2 cellular contexts compared by ENCODE assay signal in the genomic region with DNA sequence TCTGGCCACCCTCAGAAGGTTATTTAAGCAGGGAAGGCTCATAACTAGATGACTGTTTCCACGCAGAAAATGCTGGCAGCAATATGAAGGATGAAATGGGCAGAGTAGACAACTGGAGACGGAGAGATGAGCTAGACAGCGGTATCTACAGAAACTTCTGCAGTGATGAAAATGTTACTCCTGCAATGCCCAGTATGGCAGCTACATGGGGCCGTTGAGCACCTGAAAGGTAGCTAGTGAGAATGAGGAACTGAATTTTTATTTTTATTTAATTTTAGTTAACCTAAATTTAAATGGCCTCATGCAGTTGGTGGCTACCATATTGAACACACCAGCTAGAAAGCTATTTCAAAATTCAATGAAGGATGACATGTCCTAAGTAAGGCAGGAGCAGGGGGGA.
TF ChIP-seq lines count a peak whose summit lies in the region.

No MANE protein-coding gene starts in this region.

TF ChIP-seq in liver, 16 proteins besides CTCF, POLR2A, EP300 and RAD21:
- TF ChIP-seq JUND (IDR thresholded peaks at IDR 0.05) (no peak), GABPA (IDR thresholded peaks at IDR 0.05 in 1 of 2, conservative IDR thresholded peaks at IDR 0.05 in 1 of 2) (no peak), YY1 (IDR thresholded peaks at IDR 0.05) (no peak), FOXA2 (IDR thresholded peaks at IDR 0.05) (no peak), HNF4G (IDR thresholded peaks at IDR 0.05) (no peak), RXRA (IDR thresholded peaks at IDR 0.05) (no peak), HNF4A (conservative IDR thresholded peaks at IDR 0.05) (no peak), MAX (IDR thresholded peaks at IDR 0.05) (no peak), ATF3 (IDR thresholded peaks at IDR 0.05) (no peak)
TF ChIP-seq in liver: peak in this region for 0.

TF ChIP-seq in HepG2, 621 proteins besides CTCF, POLR2A, EP300 and RAD21:
- TF ChIP-seq PRPF4 (IDR thresholded peaks at IDR 0.05; ENCODE audit: low read depth, low read length, poor library complexity, severe bottlenecking): no peak
- no peak for TF ChIP-seq ZNF160 (CRISPR knock-in tag; IDR thresholded peaks at IDR 0.05)
- TF ChIP-seq, protein P1, sequence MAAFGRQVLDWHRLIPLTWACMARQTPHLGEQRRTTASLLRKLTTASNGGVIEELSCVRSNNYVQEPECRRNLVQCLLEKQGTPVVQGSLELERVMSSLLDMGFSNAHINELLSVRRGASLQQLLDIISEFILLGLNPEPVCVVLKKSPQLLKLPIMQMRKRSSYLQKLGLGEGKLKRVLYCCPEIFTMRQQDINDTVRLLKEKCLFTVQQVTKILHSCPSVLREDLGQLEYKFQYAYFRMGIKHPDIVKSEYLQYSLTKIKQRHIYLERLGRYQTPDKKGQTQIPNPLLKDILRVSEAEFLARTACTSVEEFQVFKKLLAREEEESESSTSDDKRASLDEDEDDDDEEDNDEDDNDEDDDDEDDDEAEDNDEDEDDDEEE (CRISPR knock-in tag; IDR thresholded peaks at IDR 0.05): no peak
- TF ChIP-seq, protein P2, sequence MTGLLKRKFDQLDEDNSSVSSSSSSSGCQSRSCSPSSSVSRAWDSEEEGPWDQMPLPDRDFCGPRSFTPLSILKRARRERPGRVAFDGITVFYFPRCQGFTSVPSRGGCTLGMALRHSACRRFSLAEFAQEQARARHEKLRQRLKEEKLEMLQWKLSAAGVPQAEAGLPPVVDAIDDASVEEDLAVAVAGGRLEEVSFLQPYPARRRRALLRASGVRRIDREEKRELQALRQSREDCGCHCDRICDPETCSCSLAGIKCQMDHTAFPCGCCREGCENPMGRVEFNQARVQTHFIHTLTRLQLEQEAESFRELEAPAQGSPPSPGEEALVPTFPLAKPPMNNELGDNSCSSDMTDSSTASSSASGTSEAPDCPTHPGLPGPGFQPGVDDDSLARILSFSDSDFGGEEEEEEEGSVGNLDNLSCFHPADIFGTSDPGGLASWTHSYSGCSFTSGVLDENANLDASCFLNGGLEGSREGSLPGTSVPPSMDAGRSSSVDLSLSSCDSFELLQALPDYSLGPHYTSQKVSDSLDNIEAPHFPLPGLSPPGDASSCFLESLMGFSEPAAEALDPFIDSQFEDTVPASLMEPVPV (CRISPR knock-in tag; IDR thresholded peaks at IDR 0.05): no peak
- no peak for TF ChIP-seq MZF1 (CRISPR knock-in tag; IDR thresholded peaks at IDR 0.05; ENCODE audit: borderline replicate concordance)
- no peak for TF ChIP-seq ZBTB38 (CRISPR knock-in tag; IDR thresholded peaks at IDR 0.05)
- no peak for TF ChIP-seq CAMTA2 (CRISPR knock-in tag; IDR thresholded peaks at IDR 0.05; ENCODE audit: borderline replicate concordance)
- TF ChIP-seq ZNF253 (CRISPR knock-in tag; IDR thresholded peaks at IDR 0.05; ENCODE audit: borderline replicate concordance): no peak
- no peak for TF ChIP-seq ZNF724P (CRISPR knock-in tag; IDR thresholded peaks at IDR 0.05; ENCODE audit: borderline replicate concordance)
- no peak for TF ChIP-seq MAX (IDR thresholded peaks at IDR 0.05)
- TF ChIP-seq PTBP1 (IDR thresholded peaks at IDR 0.05; ENCODE audit: low read depth, low read length, poor library complexity, severe bottlenecking): no peak
- no peak for TF ChIP-seq PHB2 (IDR thresholded peaks at IDR 0.05; ENCODE audit: partially characterized antibody)
- no peak for TF ChIP-seq SMAD9 (CRISPR knock-in tag; IDR thresholded peaks at IDR 0.05)
- TF ChIP-seq TEF (CRISPR knock-in tag; IDR thresholded peaks at IDR 0.05): no peak
- TF ChIP-seq, protein P3, sequence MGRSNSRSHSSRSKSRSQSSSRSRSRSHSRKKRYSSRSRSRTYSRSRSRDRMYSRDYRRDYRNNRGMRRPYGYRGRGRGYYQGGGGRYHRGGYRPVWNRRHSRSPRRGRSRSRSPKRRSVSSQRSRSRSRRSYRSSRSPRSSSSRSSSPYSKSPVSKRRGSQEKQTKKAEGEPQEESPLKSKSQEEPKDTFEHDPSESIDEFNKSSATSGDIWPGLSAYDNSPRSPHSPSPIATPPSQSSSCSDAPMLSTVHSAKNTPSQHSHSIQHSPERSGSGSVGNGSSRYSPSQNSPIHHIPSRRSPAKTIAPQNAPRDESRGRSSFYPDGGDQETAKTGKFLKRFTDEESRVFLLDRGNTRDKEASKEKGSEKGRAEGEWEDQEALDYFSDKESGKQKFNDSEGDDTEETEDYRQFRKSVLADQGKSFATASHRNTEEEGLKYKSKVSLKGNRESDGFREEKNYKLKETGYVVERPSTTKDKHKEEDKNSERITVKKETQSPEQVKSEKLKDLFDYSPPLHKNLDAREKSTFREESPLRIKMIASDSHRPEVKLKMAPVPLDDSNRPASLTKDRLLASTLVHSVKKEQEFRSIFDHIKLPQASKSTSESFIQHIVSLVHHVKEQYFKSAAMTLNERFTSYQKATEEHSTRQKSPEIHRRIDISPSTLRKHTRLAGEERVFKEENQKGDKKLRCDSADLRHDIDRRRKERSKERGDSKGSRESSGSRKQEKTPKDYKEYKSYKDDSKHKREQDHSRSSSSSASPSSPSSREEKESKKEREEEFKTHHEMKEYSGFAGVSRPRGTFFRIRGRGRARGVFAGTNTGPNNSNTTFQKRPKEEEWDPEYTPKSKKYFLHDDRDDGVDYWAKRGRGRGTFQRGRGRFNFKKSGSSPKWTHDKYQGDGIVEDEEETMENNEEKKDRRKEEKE (IDR thresholded peaks at IDR 0.05): no peak
- no peak for TF ChIP-seq FOSL1 (CRISPR knock-in tag; IDR thresholded peaks at IDR 0.05; ENCODE audit: borderline replicate concordance)
- TF ChIP-seq BRCA1 (CRISPR knock-in tag; IDR thresholded peaks at IDR 0.05): no peak
- TF ChIP-seq RARG (CRISPR knock-in tag; IDR thresholded peaks at IDR 0.05; ENCODE audit: low read depth): no peak
- no peak for TF ChIP-seq ZNF30 (CRISPR knock-in tag; IDR thresholded peaks at IDR 0.05)
